In genomic region chr17:55660171-55660886, GRCh38 we compare ENCODE assay signal across 15 cellular contexts.
DNase-seq lines count a peak whose midpoint lies in the region; TF ChIP-seq lines count a peak whose summit lies in the region.
"Had no signal": no experiment of that assay in that cellular context is flagged by ENCODE, and none has a peak within 500 bp of the region (broad histone marks: within the 10 kb centered on the region; RNA-seq: fewer than 3 reads in every experiment).

No MANE protein-coding gene starts in this region.

- H3K79me2 ChIP-seq in fibroblast of lung (ENCODE audit: control insufficient read depth, insufficient read depth, low read length): no peaks in the 10 kb centered on the region

- TF ChIP-seq CTCF in fibroblast of lung (conservative IDR thresholded peaks at IDR 0.05 in 1 of 2, IDR thresholded peaks at IDR 0.05 in 1 of 2; ENCODE audit: low read depth in 1 of 2, low read length in 2 of 2) (no peak), GM10266 (IDR thresholded peaks at IDR 0.05; ENCODE audit: control insufficient read depth, insufficient read depth, low read depth, missing control alignments) (no peak)

- H4K20me1 ChIP-seq in BLaER1 treated with 17β-estradiol and CSF1 and Interleukin-3, amounts not matched to agents 10 nM and 100 nM: no peaks in the 10 kb centered on the region
- H4K20me1 ChIP-seq in fibroblast of lung (ENCODE audit: control insufficient read depth, extremely low read depth, insufficient read depth, low read length): no peaks in the 10 kb centered on the region

- peak overlapping the region in 1 of 11 experiments; percentile 23; a peak in 1 of 22 replicates for H3K27ac ChIP-seq in BLaER1 treated with 17β-estradiol and CSF1 and Interleukin-3, amounts not matched to agents 10 nM and 100 nM
- H3K27ac ChIP-seq in fibroblast of lung (ENCODE audit: insufficient read depth, low read length): no peak overlapping the region
- H3K27ac ChIP-seq: C4-2B, neutrophil, thoracic aorta had no signal

- H3K9ac ChIP-seq in BLaER1 treated with 17β-estradiol and CSF1 and Interleukin-3, amounts not matched to agents 10 nM and 100 nM: no peak overlapping the region
- no peak overlapping the region for H3K9ac ChIP-seq in fibroblast of lung (ENCODE audit: insufficient read depth, low read length)

- no peak overlapping the region for H2AFZ ChIP-seq in fibroblast of lung (ENCODE audit: low read length)

- DNase-seq in NCI-H69 (lab: John Stamatoyannopoulos, UW): peak; percentile 53
- DNase-seq in fibroblast of lung (ENCODE audit: low read depth in 2 of 2): peak; percentile 17 to 42
- DNase-seq in renal cortical epithelial cell (ENCODE audit: low read depth): peak; percentile 16
- no peak for DNase-seq in T-helper 2 cell
- DNase-seq in NCI-H82 (lab: John Stamatoyannopoulos, UW): no peak
- DNase-seq in GM10266 (ENCODE audit: extremely low spot score): no peak
- no peak for DNase-seq in HUDEP-2 (lab: John Stamatoyannopoulos, UW; ENCODE audit: unreplicated experiment in 76 of 76)
- DNase-seq: adrenal gland; H9; immature natural killer cell; stimulated activated CD4-positive, alpha-beta T cell treated with anti-CD3 and anti-CD28 coated beads, Interleukin-4, amount 100 ng/mL, for 4 hours had no signal

- no peaks in the 10 kb centered on the region for H3K27me3 ChIP-seq in BLaER1 treated with 17β-estradiol and CSF1 and Interleukin-3, amounts not matched to agents 10 nM and 100 nM
- peaks cover 2% of the 10 kb centered on the region for H3K27me3 ChIP-seq in fibroblast of lung (ENCODE audit: control insufficient read depth, insufficient read depth, low read length)
- H3K27me3 ChIP-seq: adrenal gland, neutrophil had no signal

- H3K4me2 ChIP-seq in BLaER1 treated with 17β-estradiol and CSF1 and Interleukin-3, amounts not matched to agents 10 nM and 100 nM: peak overlapping the region; percentile 24 to 66 (median 45); a peak in 21 of 22 replicates
- H3K4me2 ChIP-seq in fibroblast of lung (ENCODE audit: extremely low read depth, insufficient read depth, low read length): no peak overlapping the region

- no peaks in the 10 kb centered on the region; a peak in 1 of 22 replicates for H3K9me3 ChIP-seq in BLaER1 treated with 17β-estradiol and CSF1 and Interleukin-3, amounts not matched to agents 10 nM and 100 nM (replicated peaks in 1 of 11)
- H3K9me3 ChIP-seq in fibroblast of lung (ENCODE audit: control insufficient read depth, insufficient read depth, low read depth, low read length): no peaks in the 10 kb centered on the region
- H3K9me3 ChIP-seq: adrenal gland, neutrophil, thoracic aorta had no signal

- H3K4me1 ChIP-seq in BLaER1 treated with 17β-estradiol and CSF1 and Interleukin-3, amounts not matched to agents 10 nM and 100 nM: peaks cover 35 to 43% (median 41%) of the 10 kb centered on the region in 10 experiments
- H3K4me1 ChIP-seq in fibroblast of lung (ENCODE audit: control insufficient read depth, extremely low read depth, insufficient read depth, low read length): no peaks in the 10 kb centered on the region
- H3K4me1 ChIP-seq: adrenal gland had no signal

- no peak overlapping the region for H3K4me3 ChIP-seq in BLaER1 treated with 17β-estradiol and CSF1 and Interleukin-3, amounts not matched to agents 10 nM and 100 nM
- no peak overlapping the region for H3K4me3 ChIP-seq in fibroblast of lung (replicated peaks in 1 of 4; ENCODE audit: control extremely low read depth in 1 of 4, insufficient read depth in 1 of 4, low read depth in 3 of 4, low read length in 4 of 4)
- H3K4me3 ChIP-seq: adrenal gland, thoracic aorta had no signal

- no peaks in the 10 kb centered on the region for H3K36me3 ChIP-seq in BLaER1 treated with 17β-estradiol and CSF1 and Interleukin-3, amounts not matched to agents 10 nM and 100 nM
- H3K36me3 ChIP-seq in fibroblast of lung (ENCODE audit: control insufficient read depth, insufficient read depth, low read length): no peaks in the 10 kb centered on the region
- H3K36me3 ChIP-seq: adrenal gland, neutrophil, thoracic aorta had no signal

Comparison
In these comparisons a context has a peak if more than half of its experiments do, and no peak if none do; other contexts are left out.
1. DNase-seq: peak in NCI-H69 (single experiment), fibroblast of lung (2 of 2) and renal cortical epithelial cell (single experiment); none in T-helper 2 cell (0 of 5), NCI-H82 (single experiment), GM10266 (single experiment) and HUDEP-2 (0 of 76).